In genomic region chr2:188307850-188308283, GRCh38 we compare ENCODE assay signal across 17 cellular contexts. TPM values are rescaled to one million over a fixed set of nuclear protein-coding genes. Genes with fewer than 3 reads are reported as not detected.
"Had no signal": no experiment of that assay in that cellular context is flagged by ENCODE, and none has a peak within 500 bp of the region (broad histone marks: within the 10 kb centered on the region; RNA-seq: fewer than 3 reads in every experiment).

No MANE protein-coding gene starts in this region.

- H3K9me3 ChIP-seq: gastroesophageal sphincter, sigmoid colon, stomach, thoracic aorta, upper lobe of right lung had no signal

- ATAC-seq: gastroesophageal sphincter, upper lobe of right lung had no signal

- H2AFZ ChIP-seq: parathyroid adenoma had no signal

- H3K4me1 ChIP-seq: parathyroid adenoma, upper lobe of right lung had no signal

- H3K27me3 ChIP-seq: brain microvascular endothelial cell, gastroesophageal sphincter, sigmoid colon, stomach, upper lobe of right lung had no signal

- H3K27me3 Mint-ChIP-seq: activated CD4-positive, alpha-beta T cell treated with anti-CD3 and anti-CD28 coated beads, Interleukin-2, amount 10 ng/mL, durations not matched to agents 7 days and 5 days; activated naive CD8-positive, alpha-beta T cell treated with anti-CD3 and anti-CD28 coated beads, Interleukin-2, amount 10 ng/mL, durations not matched to agents 7 days and 5 days; naive B cell had no signal

- FAIRE-seq: islet of Langerhans had no signal

- H3K4me3 ChIP-seq: gastroesophageal sphincter, sigmoid colon, stomach, thoracic aorta, upper lobe of right lung had no signal

- H3K4me1 Mint-ChIP-seq: activated CD4-positive, alpha-beta T cell treated with anti-CD3 and anti-CD28 coated beads, Interleukin-2, amount 10 ng/mL, durations not matched to agents 7 days and 5 days; activated naive CD8-positive, alpha-beta T cell treated with anti-CD3 and anti-CD28 coated beads, Interleukin-2, amount 10 ng/mL, durations not matched to agents 7 days and 5 days; naive B cell had no signal

- H3K9ac ChIP-seq: parathyroid adenoma had no signal

- H3K36me3 ChIP-seq: brain microvascular endothelial cell, gastroesophageal sphincter, sigmoid colon, stomach, thoracic aorta, upper lobe of right lung had no signal

- H3K27ac Mint-ChIP-seq: activated CD4-positive, alpha-beta T cell treated with anti-CD3 and anti-CD28 coated beads, Interleukin-2, amount 10 ng/mL, durations not matched to agents 7 days and 5 days; activated naive CD8-positive, alpha-beta T cell treated with anti-CD3 and anti-CD28 coated beads, Interleukin-2, amount 10 ng/mL, durations not matched to agents 7 days and 5 days; activated T-helper 1 cell treated with anti-CD3 and anti-CD28 coated beads, Interleukin-12 subunit alpha, Interleukin-12 subunit beta, Interleukin-2, Interleukin-4 antibody, amounts not matched to agents 30 ng/mL and 10 ng/mL and 1 ng/mL, durations not matched to agents 14 hours and 24 hours and 36 hours; naive B cell had no signal

- H3K27ac ChIP-seq: brain microvascular endothelial cell, gastroesophageal sphincter, parathyroid adenoma, sigmoid colon, stomach, thoracic aorta, upper lobe of right lung had no signal

- DNase-seq: activated CD4-positive, alpha-beta T cell treated with anti-CD3 and anti-CD28 coated beads, Interleukin-2, amount 10 ng/mL, durations not matched to agents 7 days and 5 days; activated naive CD8-positive, alpha-beta T cell treated with anti-CD3 and anti-CD28 coated beads, Interleukin-2, amount 10 ng/mL, durations not matched to agents 7 days and 5 days; anterior cingulate cortex; brain microvascular endothelial cell; effector CD8-positive, alpha-beta T cell; naive B cell; sigmoid colon; stimulated activated CD4-positive, alpha-beta T cell treated with anti-CD3 and anti-CD28 coated beads, Interleukin-12 subunit alpha, Interleukin-12 subunit beta, amount 100 ng/mL, for 4 hours; stimulated activated CD4-positive, alpha-beta T cell treated with anti-CD3 and anti-CD28 coated beads, Interleukin-2, amount 100 ng/mL, for 24 hours; stomach; upper lobe of right lung had no signal

- H3K79me2 ChIP-seq: parathyroid adenoma had no signal

- H3K4me3 Mint-ChIP-seq: activated CD4-positive, alpha-beta T cell treated with anti-CD3 and anti-CD28 coated beads, Interleukin-2, amount 10 ng/mL, durations not matched to agents 7 days and 5 days; activated naive CD8-positive, alpha-beta T cell treated with anti-CD3 and anti-CD28 coated beads, Interleukin-2, amount 10 ng/mL, durations not matched to agents 7 days and 5 days; activated T-helper 1 cell treated with anti-CD3 and anti-CD28 coated beads, Interleukin-12 subunit alpha, Interleukin-12 subunit beta, Interleukin-2, Interleukin-4 antibody, amounts not matched to agents 30 ng/mL and 10 ng/mL and 1 ng/mL, durations not matched to agents 14 hours and 24 hours and 36 hours; naive B cell had no signal

- H3K36me3 Mint-ChIP-seq: activated naive CD8-positive, alpha-beta T cell treated with anti-CD3 and anti-CD28 coated beads, Interleukin-2, amount 10 ng/mL, durations not matched to agents 7 days and 5 days; naive B cell had no signal

- H3K9me3 Mint-ChIP-seq: activated CD4-positive, alpha-beta T cell treated with anti-CD3 and anti-CD28 coated beads, Interleukin-2, amount 10 ng/mL, durations not matched to agents 7 days and 5 days; activated naive CD8-positive, alpha-beta T cell treated with anti-CD3 and anti-CD28 coated beads, Interleukin-2, amount 10 ng/mL, durations not matched to agents 7 days and 5 days; activated T-helper 1 cell treated with anti-CD3 and anti-CD28 coated beads, Interleukin-12 subunit alpha, Interleukin-12 subunit beta, Interleukin-2, Interleukin-4 antibody, amounts not matched to agents 30 ng/mL and 10 ng/mL and 1 ng/mL, durations not matched to agents 14 hours and 24 hours and 36 hours had no signal

RNA-seq across cellular contexts. Expression of gene GULP1, which starts 16.2 kb away (rescaled TPM):
- total RNA-seq: activated CD4-positive, alpha-beta T cell treated with anti-CD3 and anti-CD28 coated beads, Interleukin-2, amount 10 ng/mL, durations not matched to agents 7 days and 5 days; activated CD8-positive, alpha-beta memory T cell treated with anti-CD3 and anti-CD28 coated beads for 36 hours; activated naive CD8-positive, alpha-beta T cell treated with anti-CD3 and anti-CD28 coated beads, Interleukin-2, amount 10 ng/mL, durations not matched to agents 7 days and 5 days; activated T-helper 1 cell treated with anti-CD3 and anti-CD28 coated beads, Interleukin-12 subunit alpha, Interleukin-12 subunit beta, Interleukin-2, Interleukin-4 antibody, amounts not matched to agents 30 ng/mL and 10 ng/mL and 1 ng/mL, durations not matched to agents 14 hours and 24 hours and 36 hours had no signal
